Comparison of ENCODE assay signal across 12 cellular contexts in the genomic region with DNA sequence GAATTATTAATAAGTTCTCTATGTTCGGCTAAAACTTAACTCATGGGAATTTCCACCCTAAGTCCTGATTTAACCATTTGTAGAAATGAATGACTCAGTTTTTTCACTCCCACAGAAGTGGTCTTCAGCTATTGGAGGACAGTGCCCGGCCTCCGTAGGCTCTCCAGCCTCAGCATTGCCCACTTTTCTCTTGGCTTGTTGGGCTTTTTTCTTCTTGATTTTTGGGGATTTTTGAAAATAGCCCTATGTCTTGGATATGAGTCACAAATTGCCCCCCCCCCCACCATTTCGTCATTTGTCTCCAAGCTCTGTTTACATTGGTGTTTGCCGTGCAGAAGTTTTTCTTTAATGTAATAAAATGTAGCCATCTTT.
DNase-seq lines count a peak whose midpoint lies in the region; ATAC-seq, FAIRE-seq and TF ChIP-seq lines count a peak whose summit lies in the region.
"Had no signal": no experiment of that assay in that cellular context is flagged by ENCODE, and none has a peak within 500 bp of the region (broad histone marks: within the 10 kb centered on the region; RNA-seq: fewer than 3 reads in every experiment).

No MANE protein-coding gene starts in this region.

- DNase-seq in HepG2 (ENCODE audit: low spot score): peak; percentile 37
- no peak for DNase-seq in right lobe of liver
- DNase-seq in PC-9: no peak
- no peak for DNase-seq in endothelial cell of umbilical vein (ENCODE audit: low read depth, low spot score)
- DNase-seq in stimulated activated effector memory CD8-positive, alpha-beta T cell treated with anti-CD3 and anti-CD28 coated beads, Interleukin-12 subunit alpha, Interleukin-12 subunit beta, amount 100 ng/mL, for 72 hours (ENCODE audit: low spot score in 2 of 2): no peak
- DNase-seq in SIG-M5 (lab: John Stamatoyannopoulos, UW): no peak
- DNase-seq in neural progenitor cell (ENCODE audit: low spot score): no peak
- DNase-seq in medulla oblongata (ENCODE audit: extremely low spot score): no peak
- DNase-seq: effector CD4-positive, alpha-beta T cell; NCI-H1694 treated with DMSO at 0.1 percent for 48 hours had no signal

- BruUV-seq in HepG2 (replicated peaks; lab: Mats Ljungman, UMichigan) (no TSS peak), PC-9 (replicated peaks; lab: Mats Ljungman, UMichigan) (no TSS peak), endothelial cell of umbilical vein (replicated peaks; lab: Mats Ljungman, UMichigan) (no TSS peak)

- no peak for TF ChIP-seq RAD21 in HepG2 (CRISPR knock-in tag; IDR thresholded peaks at IDR 0.05)

- intact Hi-C loops in HepG2 (cut with micrococcal nuclease; ENCODE audit: unreplicated experiment): loop anchor here (1.0 to 5.0 kb wide), 2 partner anchors 17 to 54 kb away; no protein-coding TSS in a partner anchor
- intact Hi-C loops in right lobe of liver (cut with DNase I): no loop called here
- intact Hi-C loops in PC-9 (cut with micrococcal nuclease; ENCODE audit: unreplicated experiment): no loop called here
- intact Hi-C loops in endothelial cell of umbilical vein (cut with micrococcal nuclease): no loop called here

- no peak overlapping the region for H3K9ac ChIP-seq in HepG2 (ENCODE audit: insufficient read depth, low read depth, low read length)
- no peak overlapping the region for H3K9ac ChIP-seq in endothelial cell of umbilical vein (replicated peaks; ENCODE audit: extremely low read depth, insufficient read depth, low read length)
- H3K9ac ChIP-seq in neural progenitor cell: no peak overlapping the region
- H3K9ac ChIP-seq: BLaER1 treated with 17β-estradiol and CSF1 and Interleukin-3, amounts not matched to agents 10 nM and 100 nM had no signal

- H3K9me3 Mint-ChIP-seq in stimulated activated effector memory CD8-positive, alpha-beta T cell treated with anti-CD3 and anti-CD28 coated beads, Interleukin-12 subunit alpha, Interleukin-12 subunit beta, amount 100 ng/mL, for 72 hours: no peaks in the 10 kb centered on the region
- no peaks in the 10 kb centered on the region for H3K9me3 Mint-ChIP-seq in neural progenitor cell

- dilution Hi-C loops in endothelial cell of umbilical vein (cut with MboI; ENCODE audit: extremely low pct_ligation_motif_present, low sequenced_read_pairs): no loop called here

- no peak for FAIRE-seq in HepG2 (lab: Jason Lieb, UNC)
- FAIRE-seq in endothelial cell of umbilical vein (lab: Jason Lieb, UNC): peak; percentile 48
- FAIRE-seq: TTC549 had no signal

- no peak overlapping the region for H3K4me3 Mint-ChIP-seq in stimulated activated effector memory CD8-positive, alpha-beta T cell treated with anti-CD3 and anti-CD28 coated beads, Interleukin-12 subunit alpha, Interleukin-12 subunit beta, amount 100 ng/mL, for 72 hours
- no peak overlapping the region for H3K4me3 Mint-ChIP-seq in neural progenitor cell

- H3K79me2 ChIP-seq in HepG2 (ENCODE audit: insufficient read depth, low read length) (no peaks in the 10 kb centered on the region), PC-9 (ENCODE audit: low read depth) (peaks cover 5% of the 10 kb centered on the region), endothelial cell of umbilical vein (ENCODE audit: control insufficient read depth, insufficient read depth, low read length) (peaks cover 2% of the 10 kb centered on the region), neural progenitor cell (ENCODE audit: low read depth) (no peaks in the 10 kb centered on the region)

- peaks cover 38% of the 10 kb centered on the region for H3K4me1 ChIP-seq in HepG2 (ENCODE audit: insufficient read depth, low read length)
- peaks cover 0 to 9% (median 2%) of the 10 kb centered on the region in 4 donors for H3K4me1 ChIP-seq in right lobe of liver
- H3K4me1 ChIP-seq in PC-9 (replicated peaks; ENCODE audit: insufficient read depth): peaks cover 19% of the 10 kb centered on the region
- peaks cover 13% of the 10 kb centered on the region for H3K4me1 ChIP-seq in endothelial cell of umbilical vein (ENCODE audit: control insufficient read depth, extremely low read depth, insufficient read depth, low read length)
- H3K4me1 ChIP-seq in neural progenitor cell: peaks cover 5% of the 10 kb centered on the region

- H3K36me3 Mint-ChIP-seq in stimulated activated effector memory CD8-positive, alpha-beta T cell treated with anti-CD3 and anti-CD28 coated beads, Interleukin-12 subunit alpha, Interleukin-12 subunit beta, amount 100 ng/mL, for 72 hours: peaks cover 11% of the 10 kb centered on the region
- no peaks in the 10 kb centered on the region for H3K36me3 Mint-ChIP-seq in neural progenitor cell

- TF ChIP-seq CTCF in HepG2 (CRISPR knock-in tag; IDR thresholded peaks at IDR 0.05) (no peak), right lobe of liver (IDR thresholded peaks at IDR 0.05) (no peak), PC-9 (conservative IDR thresholded peaks at IDR 0.05) (no peak), endothelial cell of umbilical vein (IDR thresholded peaks at IDR 0.05; ENCODE audit: extremely low read depth in 1 of 2, insufficient read depth in 1 of 2, low read depth in 1 of 2, low read length in 2 of 2) (no peak), neural progenitor cell (IDR thresholded peaks at IDR 0.05) (no peak)

- CTCF ChIA-PET in HepG2 (lab: Yijun Ruan, JAX; ENCODE audit: low intra/inter-chr PET ratio, low total read pairs): no interaction called here
- CTCF ChIA-PET in PC-9 (lab: Charles Lee): interaction anchor here (0.6 to 1.0 kb wide), 4 partner anchors 10 to 69 kb away, joined by 3 to 10 read pairs (median 4); no protein-coding TSS in a partner anchor
- CTCF ChIA-PET in endothelial cell of umbilical vein (lab: Charles Lee): interaction anchor here (0.5 to 5.0 kb wide), 9 partner anchors 21 to 125 kb away, joined by 3 to 85 read pairs (median 4); a partner anchor contains a TSS

- H4K20me1 ChIP-seq in HepG2 (ENCODE audit: insufficient read depth, low read length) (no peaks in the 10 kb centered on the region), PC-9 (ENCODE audit: insufficient read depth) (peaks cover 2% of the 10 kb centered on the region; the same call in 1 of the 2 replicates), endothelial cell of umbilical vein (replicated peaks; ENCODE audit: control insufficient read depth, extremely low read depth, insufficient read depth, low read length) (no peaks in the 10 kb centered on the region), neural progenitor cell (ENCODE audit: low read depth) (no peaks in the 10 kb centered on the region)

- no peaks in the 10 kb centered on the region for H3K9me1 ChIP-seq in endothelial cell of umbilical vein (replicated peaks; ENCODE audit: control insufficient read depth, extremely low read depth, insufficient read depth, low read length)

- H3K27ac Mint-ChIP-seq in stimulated activated effector memory CD8-positive, alpha-beta T cell treated with anti-CD3 and anti-CD28 coated beads, Interleukin-12 subunit alpha, Interleukin-12 subunit beta, amount 100 ng/mL, for 72 hours: peak overlapping the region; percentile 65
- H3K27ac Mint-ChIP-seq in neural progenitor cell: no peak overlapping the region

- in situ Hi-C loops in HepG2 (cut with HindIII; ENCODE audit: extremely low pct_ligation_motif_present, low pct_unique_long_range_greater_than_20kb): no loop called here

- H3K27ac ChIP-seq in HepG2 (ENCODE audit: extremely low read length, insufficient read depth, low read length): no peak overlapping the region
- no peak overlapping the region for H3K27ac ChIP-seq in right lobe of liver
- H3K27ac ChIP-seq in PC-9: no peak overlapping the region
- peak overlapping the region; percentile 27 for H3K27ac ChIP-seq in endothelial cell of umbilical vein (ENCODE audit: insufficient read depth, low read depth, low read length)
- H3K27ac ChIP-seq in neural progenitor cell: no peak overlapping the region
- H3K27ac ChIP-seq: BLaER1 treated with 17β-estradiol and CSF1 and Interleukin-3, amounts not matched to agents 10 nM and 100 nM had no signal

- H2AFZ ChIP-seq in HepG2 (ENCODE audit: low read length): no peak overlapping the region
- no peak overlapping the region for H2AFZ ChIP-seq in PC-9
- H2AFZ ChIP-seq in endothelial cell of umbilical vein (ENCODE audit: low read depth, low read length): no peak overlapping the region
- no peak overlapping the region for H2AFZ ChIP-seq in neural progenitor cell (replicated peaks)

- H3K9me2 ChIP-seq in PC-9 (ENCODE audit: insufficient read depth): no peaks in the 10 kb centered on the region

- H3K4me2 ChIP-seq in HepG2 (ENCODE audit: low read depth, low read length): peak overlapping the region; percentile 30; the same call in 1 of the 2 replicates
- peak overlapping the region; percentile 41 for H3K4me2 ChIP-seq in PC-9
- H3K4me2 ChIP-seq in endothelial cell of umbilical vein (ENCODE audit: insufficient read depth, low read length): no peak overlapping the region
- no peak overlapping the region for H3K4me2 ChIP-seq in neural progenitor cell

- peak in 1 of 2 experiments; percentile 16; a peak in 1 of 4 replicates for TF ChIP-seq EP300 in HepG2 (IDR thresholded peaks at IDR 0.05; ENCODE audit: low read depth in 2 of 2, low read length in 2 of 2)
- TF ChIP-seq EP300 in HepG2 (CRISPR knock-in tag; IDR thresholded peaks at IDR 0.05; ENCODE audit: borderline replicate concordance): no peak

- H3K36me3 ChIP-seq in HepG2 (replicated peaks in 1 of 2; ENCODE audit: control insufficient read depth in 1 of 2, insufficient read depth in 2 of 2, low read length in 2 of 2): no peaks in the 10 kb centered on the region
- H3K36me3 ChIP-seq in right lobe of liver: no peaks in the 10 kb centered on the region
- no peaks in the 10 kb centered on the region for H3K36me3 ChIP-seq in PC-9 (ENCODE audit: low read depth)
- no peaks in the 10 kb centered on the region for H3K36me3 ChIP-seq in endothelial cell of umbilical vein (ENCODE audit: control insufficient read depth in 2 of 2, extremely low read depth in 1 of 2, insufficient read depth in 2 of 2, low read length in 2 of 2)
- no peaks in the 10 kb centered on the region for H3K36me3 ChIP-seq in neural progenitor cell

- H3K4me3 ChIP-seq in HepG2 (replicated peaks in 1 of 3; ENCODE audit: insufficient read depth in 1 of 3, low read depth in 2 of 3, low read length in 3 of 3) (no peak overlapping the region), right lobe of liver (no peak overlapping the region), PC-9 (no peak overlapping the region), endothelial cell of umbilical vein (replicated peaks in 1 of 3; ENCODE audit: insufficient read depth in 1 of 3, low read depth in 1 of 3, low read length in 3 of 3) (no peak overlapping the region), neural progenitor cell (no peak overlapping the region)
- H3K4me3 ChIP-seq: BLaER1 treated with 17β-estradiol and CSF1 and Interleukin-3, amounts not matched to agents 10 nM and 100 nM had no signal

- TF ChIP-seq POLR2A in HepG2 (IDR thresholded peaks at IDR 0.05; ENCODE audit: insufficient read depth in 1 of 2, low read depth in 2 of 2, low read length in 2 of 2) (no peak), right lobe of liver (IDR thresholded peaks at IDR 0.05) (no peak), endothelial cell of umbilical vein (IDR thresholded peaks at IDR 0.05; ENCODE audit: low read depth, low read length) (no peak)

- POLR2A ChIA-PET in HepG2 (lab: Yijun Ruan, JAX): interaction anchor here (0.6 to 1.6 kb wide), 5 partner anchors 9 to 320 kb away, joined by 3 to 7 read pairs (median 3); a partner anchor contains a TSS
- POLR2A ChIA-PET in PC-9 (lab: Charles Lee; ENCODE audit: unreplicated experiment): interaction anchor here (0.7 kb wide), 1 partner anchor 522 kb away, joined by 14 read pairs; no protein-coding TSS in a partner anchor
- POLR2A ChIA-PET in endothelial cell of umbilical vein (lab: Charles Lee): interaction anchor here (0.6 to 0.7 kb wide), 2 partner anchors 45 to 65 kb away, joined by 4 to 7 read pairs; no protein-coding TSS in a partner anchor

- H3K9me3 ChIP-seq in HepG2 (ENCODE audit: low read length) (no peaks in the 10 kb centered on the region), right lobe of liver (no peaks in the 10 kb centered on the region), PC-9 (ENCODE audit: insufficient read depth, low read depth) (no peaks in the 10 kb centered on the region), endothelial cell of umbilical vein (replicated peaks; ENCODE audit: control insufficient read depth, insufficient read depth, low read length) (no peaks in the 10 kb centered on the region), neural progenitor cell (ENCODE audit: low read depth) (no peaks in the 10 kb centered on the region)
- H3K9me3 ChIP-seq: BLaER1 treated with 17β-estradiol and CSF1 and Interleukin-3, amounts not matched to agents 10 nM and 100 nM had no signal

- peaks cover 4% of the 10 kb centered on the region for H3K27me3 Mint-ChIP-seq in neural progenitor cell (ENCODE audit: insufficient read depth, low read depth)

- ATAC-seq in HepG2 (no peak), right lobe of liver (no peak)
- peak; percentile 27 for ATAC-seq in stimulated activated effector memory CD8-positive, alpha-beta T cell treated with anti-CD3 and anti-CD28 coated beads, Interleukin-12 subunit alpha, Interleukin-12 subunit beta, amount 100 ng/mL, for 72 hours

- H3K27me3 ChIP-seq in HepG2 (ENCODE audit: control insufficient read depth in 1 of 2, insufficient read depth in 2 of 2, low read length in 2 of 2): no peaks in the 10 kb centered on the region
- no peaks in the 10 kb centered on the region for H3K27me3 ChIP-seq in right lobe of liver
- H3K27me3 ChIP-seq in PC-9 (ENCODE audit: insufficient read depth, low read depth): no peaks in the 10 kb centered on the region
- no peaks in the 10 kb centered on the region for H3K27me3 ChIP-seq in endothelial cell of umbilical vein (ENCODE audit: control insufficient read depth in 2 of 2, insufficient read depth in 2 of 2, low read length in 2 of 2)
- no peaks in the 10 kb centered on the region for H3K27me3 ChIP-seq in neural progenitor cell
- H3K27me3 ChIP-seq: BLaER1 treated with 17β-estradiol and CSF1 and Interleukin-3, amounts not matched to agents 10 nM and 100 nM had no signal

- WGBS in HepG2 (ENCODE audit: low lambda C conversion rate): 50% methylated on average over 5 of the region's 5 CpGs
- 42% methylated on average over 5 of the region's 5 CpGs for WGBS in right lobe of liver (ENCODE audit: insufficient coverage, low coverage, low lambda C conversion rate, missing lambda C conversion rate)

- H3F3A ChIP-seq in PC-9 (ENCODE audit: insufficient read depth, low read depth) (peaks cover 24% of the 10 kb centered on the region; the same call in 1 of the 2 replicates), neural progenitor cell (ENCODE audit: low read depth) (no peaks in the 10 kb centered on the region)

- peaks cover 36% of the 10 kb centered on the region for H3K4me1 Mint-ChIP-seq in stimulated activated effector memory CD8-positive, alpha-beta T cell treated with anti-CD3 and anti-CD28 coated beads, Interleukin-12 subunit alpha, Interleukin-12 subunit beta, amount 100 ng/mL, for 72 hours
- H3K4me1 Mint-ChIP-seq in neural progenitor cell: peaks cover 13% of the 10 kb centered on the region

Comparison
In these comparisons a context has a peak if more than half of its experiments do, and no peak if none do; other contexts are left out.
1. H3K4me2 ChIP-seq: peak in HepG2 (single experiment) and PC-9 (single experiment); none in endothelial cell of umbilical vein (single experiment) and neural progenitor cell (single experiment).